In the genomic region with DNA sequence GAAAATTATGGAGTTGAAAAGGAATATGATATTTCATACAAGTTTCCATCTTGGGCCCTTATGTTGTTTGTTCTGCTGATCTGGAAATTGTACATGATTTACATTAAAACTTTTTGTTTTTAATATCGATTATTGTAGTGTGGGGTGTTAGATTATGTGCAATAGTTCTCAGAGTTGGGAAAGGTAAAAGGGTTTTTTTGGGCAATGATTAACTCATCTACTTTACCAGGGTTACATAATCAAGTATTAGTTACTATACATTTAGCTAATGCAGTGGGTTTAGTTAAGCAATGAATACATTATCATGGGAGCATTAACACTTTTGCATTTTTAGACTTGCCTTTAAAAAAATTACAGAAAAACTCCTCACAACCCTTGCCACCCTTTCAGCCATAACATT, we compare ENCODE assay signal across 1 cellular context.
TF ChIP-seq lines count a peak whose summit lies in the region.

No MANE protein-coding gene starts in this region.

TF ChIP-seq in GM23338, 12 proteins besides CTCF, POLR2A, EP300 and RAD21:
- TF ChIP-seq, protein P1, sequence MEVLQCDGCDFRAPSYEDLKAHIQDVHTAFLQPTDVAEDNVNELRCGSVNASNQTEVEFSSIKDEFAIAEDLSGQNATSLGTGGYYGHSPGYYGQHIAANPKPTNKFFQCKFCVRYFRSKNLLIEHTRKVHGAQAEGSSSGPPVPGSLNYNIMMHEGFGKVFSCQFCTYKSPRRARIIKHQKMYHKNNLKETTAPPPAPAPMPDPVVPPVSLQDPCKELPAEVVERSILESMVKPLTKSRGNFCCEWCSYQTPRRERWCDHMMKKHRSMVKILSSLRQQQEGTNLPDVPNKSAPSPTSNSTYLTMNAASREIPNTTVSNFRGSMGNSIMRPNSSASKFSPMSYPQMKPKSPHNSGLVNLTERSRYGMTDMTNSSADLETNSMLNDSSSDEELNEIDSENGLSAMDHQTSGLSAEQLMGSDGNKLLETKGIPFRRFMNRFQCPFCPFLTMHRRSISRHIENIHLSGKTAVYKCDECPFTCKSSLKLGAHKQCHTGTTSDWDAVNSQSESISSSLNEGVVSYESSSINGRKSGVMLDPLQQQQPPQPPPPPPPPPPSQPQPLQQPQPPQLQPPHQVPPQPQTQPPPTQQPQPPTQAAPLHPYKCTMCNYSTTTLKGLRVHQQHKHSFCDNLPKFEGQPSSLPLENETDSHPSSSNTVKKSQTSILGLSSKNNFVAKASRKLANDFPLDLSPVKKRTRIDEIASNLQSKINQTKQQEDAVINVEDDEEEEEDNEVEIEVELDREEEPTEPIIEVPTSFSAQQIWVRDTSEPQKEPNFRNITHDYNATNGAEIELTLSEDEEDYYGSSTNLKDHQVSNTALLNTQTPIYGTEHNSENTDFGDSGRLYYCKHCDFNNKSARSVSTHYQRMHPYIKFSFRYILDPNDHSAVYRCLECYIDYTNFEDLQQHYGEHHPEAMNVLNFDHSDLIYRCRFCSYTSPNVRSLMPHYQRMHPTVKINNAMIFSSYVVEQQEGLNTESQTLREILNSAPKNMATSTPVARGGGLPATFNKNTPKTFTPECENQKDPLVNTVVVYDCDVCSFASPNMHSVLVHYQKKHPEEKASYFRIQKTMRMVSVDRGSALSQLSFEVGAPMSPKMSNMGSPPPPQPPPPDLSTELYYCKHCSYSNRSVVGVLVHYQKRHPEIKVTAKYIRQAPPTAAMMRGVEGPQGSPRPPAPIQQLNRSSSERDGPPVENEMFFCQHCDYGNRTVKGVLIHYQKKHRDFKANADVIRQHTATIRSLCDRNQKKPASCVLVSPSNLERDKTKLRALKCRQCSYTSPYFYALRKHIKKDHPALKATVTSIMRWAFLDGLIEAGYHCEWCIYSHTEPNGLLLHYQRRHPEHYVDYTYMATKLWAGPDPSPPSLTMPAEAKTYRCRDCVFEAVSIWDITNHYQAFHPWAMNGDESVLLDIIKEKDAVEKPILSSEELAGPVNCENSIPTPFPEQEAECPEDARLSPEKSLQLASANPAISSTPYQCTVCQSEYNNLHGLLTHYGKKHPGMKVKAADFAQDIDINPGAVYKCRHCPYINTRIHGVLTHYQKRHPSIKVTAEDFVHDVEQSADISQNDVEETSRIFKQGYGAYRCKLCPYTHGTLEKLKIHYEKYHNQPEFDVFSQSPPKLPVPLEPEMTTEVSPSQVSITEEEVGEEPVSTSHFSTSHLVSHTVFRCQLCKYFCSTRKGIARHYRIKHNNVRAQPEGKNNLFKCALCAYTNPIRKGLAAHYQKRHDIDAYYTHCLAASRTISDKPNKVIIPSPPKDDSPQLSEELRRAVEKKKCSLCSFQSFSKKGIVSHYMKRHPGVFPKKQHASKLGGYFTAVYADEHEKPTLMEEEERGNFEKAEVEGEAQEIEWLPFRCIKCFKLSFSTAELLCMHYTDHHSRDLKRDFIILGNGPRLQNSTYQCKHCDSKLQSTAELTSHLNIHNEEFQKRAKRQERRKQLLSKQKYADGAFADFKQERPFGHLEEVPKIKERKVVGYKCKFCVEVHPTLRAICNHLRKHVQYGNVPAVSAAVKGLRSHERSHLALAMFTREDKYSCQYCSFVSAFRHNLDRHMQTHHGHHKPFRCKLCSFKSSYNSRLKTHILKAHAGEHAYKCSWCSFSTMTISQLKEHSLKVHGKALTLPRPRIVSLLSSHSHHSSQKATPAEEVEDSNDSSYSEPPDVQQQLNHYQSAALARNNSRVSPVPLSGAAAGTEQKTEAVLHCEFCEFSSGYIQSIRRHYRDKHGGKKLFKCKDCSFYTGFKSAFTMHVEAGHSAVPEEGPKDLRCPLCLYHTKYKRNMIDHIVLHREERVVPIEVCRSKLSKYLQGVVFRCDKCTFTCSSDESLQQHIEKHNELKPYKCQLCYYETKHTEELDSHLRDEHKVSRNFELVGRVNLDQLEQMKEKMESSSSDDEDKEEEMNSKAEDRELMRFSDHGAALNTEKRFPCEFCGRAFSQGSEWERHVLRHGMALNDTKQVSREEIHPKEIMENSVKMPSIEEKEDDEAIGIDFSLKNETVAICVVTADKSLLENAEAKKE (CRISPR knock-in tag; IDR thresholded peaks at IDR 0.05) = no peak
- TF ChIP-seq EZH2 (IDR thresholded peaks at IDR 0.05; ENCODE audit: low read depth, unreplicated experiment) = no peak
- TF ChIP-seq JUNB (IDR thresholded peaks at IDR 0.05; ENCODE audit: unreplicated experiment) = no peak
- no peak for TF ChIP-seq STAT1 (IDR thresholded peaks at IDR 0.05; ENCODE audit: unreplicated experiment)
- TF ChIP-seq CREB1 (CRISPR knock-in tag; IDR thresholded peaks at IDR 0.05; ENCODE audit: low read depth) = no peak
- no peak for TF ChIP-seq POLR2AphosphoS5 (IDR thresholded peaks at IDR 0.05; ENCODE audit: low read depth)
- TF ChIP-seq EZH2phosphoT487 (IDR thresholded peaks at IDR 0.05; ENCODE audit: unreplicated experiment) = no peak
- TF ChIP-seq ETS1 (IDR thresholded peaks at IDR 0.05) = no peak
- TF ChIP-seq ZNF114 (CRISPR knock-in tag; IDR thresholded peaks at IDR 0.05) = no peak
- no peak for TF ChIP-seq REST (IDR thresholded peaks at IDR 0.05; ENCODE audit: unreplicated experiment)
